22 cellular contexts compared by ENCODE assay signal in the genomic region with DNA sequence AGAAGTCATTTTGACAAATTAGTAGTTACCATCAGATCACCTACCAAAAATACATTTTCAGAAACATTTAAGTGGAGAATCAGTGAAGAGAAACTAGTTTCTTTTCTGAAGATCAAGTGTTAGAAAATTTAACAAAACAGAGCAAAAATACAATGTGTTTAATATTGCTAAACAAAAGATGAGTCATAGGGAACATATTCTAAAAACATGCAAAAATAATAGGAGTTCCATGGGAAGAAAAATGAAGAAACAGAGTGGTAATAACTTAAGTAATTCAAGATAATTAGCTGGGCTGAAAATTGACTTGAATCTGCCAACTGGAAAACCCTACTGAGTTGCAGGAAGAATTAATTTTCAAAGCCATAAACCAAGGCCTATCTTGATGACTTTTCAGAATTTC.
"Had no signal": no experiment of that assay in that cellular context is flagged by ENCODE, and none has a peak within 500 bp of the region (broad histone marks: within the 10 kb centered on the region; RNA-seq: fewer than 3 reads in every experiment).

No MANE protein-coding gene starts in this region.

- H3K27ac ChIP-seq: heart left ventricle, pancreas, spleen, thoracic aorta, upper lobe of right lung had no signal

- DNase-seq: activated CD4-positive, alpha-beta T cell treated with anti-CD3 and anti-CD28 coated beads for 4 hours; activated CD8-positive, alpha-beta memory T cell treated with anti-CD3 and anti-CD28 coated beads, Interleukin-2, amount 50 U/mL, for 48 hours; activated gamma-delta T cell treated with Interleukin-2 at 50 U/mL for 16 hours; cerebellar nuclear complex; erythroblast; foreskin melanocyte; heart left ventricle; left colon; midbrain; pancreas; spleen; stimulated activated CD4-positive, alpha-beta T cell treated with anti-CD3 and anti-CD28 coated beads, Interleukin-1b, Interleukin-23, amount 100 ng/mL, for 48 hours; stimulated activated naive CD8-positive, alpha-beta T cell treated with anti-CD3 and anti-CD28 coated beads, Interleukin-15, amount 100 ng/mL, for 72 hours; T-helper 2 cell; upper lobe of right lung had no signal

- H3K4me3 Mint-ChIP-seq: activated naive CD8-positive, alpha-beta T cell; brain; dendritic cell treated with granulocyte-macrophage colony-stimulating factor and Interleukin-4, amounts not matched to agents 40 ng/mL and 50 ng/mL, for 4 days; stimulated activated naive CD8-positive, alpha-beta T cell treated with anti-CD3 and anti-CD28 coated beads, Interleukin-15, amount 100 ng/mL, for 72 hours; WTC11 had no signal

- ATAC-seq: heart left ventricle; left colon; pancreas; sciatic nerve; stimulated activated naive CD8-positive, alpha-beta T cell treated with anti-CD3 and anti-CD28 coated beads, Interleukin-15, amount 100 ng/mL, for 72 hours; upper lobe of right lung; WTC11 had no signal

- H3K36me3 Mint-ChIP-seq: activated naive CD8-positive, alpha-beta T cell; brain had no signal

- H3K4me1 ChIP-seq: heart left ventricle, pancreas, spleen, upper lobe of right lung had no signal

- H3K27me3 ChIP-seq: heart left ventricle, pancreas, spleen, upper lobe of right lung had no signal

- H3K9me3 ChIP-seq: pancreas, upper lobe of right lung had no signal

- H3K27me3 Mint-ChIP-seq: activated naive CD8-positive, alpha-beta T cell; stimulated activated naive CD8-positive, alpha-beta T cell treated with anti-CD3 and anti-CD28 coated beads, Interleukin-15, amount 100 ng/mL, for 72 hours had no signal

- H3K36me3 ChIP-seq: heart left ventricle, pancreas, spleen, thoracic aorta, upper lobe of right lung had no signal

- H3K27ac Mint-ChIP-seq: activated naive CD8-positive, alpha-beta T cell; brain; dendritic cell treated with granulocyte-macrophage colony-stimulating factor and Interleukin-4, amounts not matched to agents 40 ng/mL and 50 ng/mL, for 4 days; WTC11 had no signal

- H3K4me1 Mint-ChIP-seq: brain; stimulated activated naive CD8-positive, alpha-beta T cell treated with anti-CD3 and anti-CD28 coated beads, Interleukin-15, amount 100 ng/mL, for 72 hours; WTC11 had no signal

- H3K4me3 ChIP-seq: heart left ventricle, lung, pancreas, spleen, thoracic aorta, upper lobe of right lung had no signal
